In the genomic region with DNA sequence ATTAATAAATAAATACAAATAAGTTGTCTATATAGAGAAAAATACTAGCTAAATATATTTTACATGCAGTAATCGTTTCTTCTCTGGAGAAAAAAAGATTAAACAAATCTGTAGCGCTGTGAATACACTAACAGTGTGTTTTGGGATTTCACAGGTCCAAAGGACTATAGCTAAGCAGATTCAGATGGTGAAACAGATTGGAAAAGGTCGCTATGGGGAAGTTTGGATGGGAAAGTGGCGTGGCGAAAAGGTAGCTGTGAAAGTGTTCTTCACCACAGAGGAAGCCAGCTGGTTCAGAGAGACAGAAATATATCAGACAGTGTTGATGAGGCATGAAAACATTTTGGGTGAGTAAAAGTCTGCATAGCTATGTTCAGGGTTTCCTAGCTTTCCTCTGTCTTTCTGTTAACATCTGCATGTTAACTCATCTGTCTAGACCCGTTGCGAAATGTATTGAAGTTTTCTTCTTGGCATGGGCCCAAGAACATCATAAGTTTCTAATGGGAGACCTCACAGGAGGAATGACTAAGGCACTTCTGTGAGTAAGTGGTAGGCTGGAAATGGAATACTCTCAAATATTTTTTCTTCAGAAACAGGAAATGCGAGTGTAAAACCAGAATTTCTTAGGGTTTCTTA, we compare ENCODE assay signal across 8 cellular contexts.
DNase-seq lines count a peak whose midpoint lies in the region; ATAC-seq, FAIRE-seq and TF ChIP-seq lines count a peak whose summit lies in the region.

No MANE protein-coding gene starts in this region.

- H3K36me3 ChIP-seq in RWPE2 (ENCODE audit: low read depth) (no peaks in the 10 kb centered on the region), small intestine (ENCODE audit: control insufficient read depth in 2 of 2, insufficient read depth in 2 of 2, low read length in 2 of 2) (no peaks in the 10 kb centered on the region)

- H3K4me1 ChIP-seq in RWPE2 (ENCODE audit: insufficient read depth, poor library complexity, severe bottlenecking) (peaks cover 16% of the 10 kb centered on the region), foreskin keratinocyte (peaks cover 10% of the 10 kb centered on the region), small intestine (ENCODE audit: control insufficient read depth in 2 of 2, insufficient read depth in 1 of 2, low read depth in 1 of 2, low read length in 1 of 2) (no peaks in the 10 kb centered on the region)

- ATAC-seq in RWPE2 (ENCODE audit: low read depth) (peak; percentile 95), foreskin keratinocyte (peak; percentile 100), HG03159 (IDR thresholded peaks at IDR 0.05; ENCODE audit: unreplicated experiment) (no peak)

- peak; percentile 93 for DNase-seq in HCEC 1CT
- DNase-seq in RWPE2 (ENCODE audit: low spot score) = no peak
- peak; percentile 98 to 99 for DNase-seq in foreskin keratinocyte
- peak; percentile 8 for DNase-seq in small intestine
- no peak for DNase-seq in GM19240 (ENCODE audit: insufficient read length, low spot score)
- DNase-seq in NCI-H1092 (lab: John Stamatoyannopoulos, UW) = no peak
- no peak for DNase-seq in activated T-cell treated with anti-CD3 and anti-CD28 coated beads for 4 hours

- WGBS in small intestine, 3 donors = 39 to 50% (median 42%) methylated on average over 8 of the region's 8 CpGs

- H3K27ac ChIP-seq in RWPE2 (ENCODE audit: poor library complexity, severe bottlenecking) (peak overlapping the region; percentile 95), foreskin keratinocyte (peak overlapping the region; percentile 39), small intestine (ENCODE audit: low read depth in 1 of 2, low read length in 1 of 2) (no peak overlapping the region)

- TF ChIP-seq CTCF in RWPE2 (IDR thresholded peaks at IDR 0.05; ENCODE audit: poor library complexity, severe bottlenecking) = no peak
- TF ChIP-seq CTCF in foreskin keratinocyte (conservative IDR thresholded peaks at IDR 0.05) = no peak

- no peak for FAIRE-seq in small intestine (lab: Jason Lieb, UNC)

- H3K27me3 ChIP-seq in RWPE2 (ENCODE audit: insufficient read depth, poor library complexity, severe bottlenecking) (no peaks in the 10 kb centered on the region), foreskin keratinocyte (no peaks in the 10 kb centered on the region), small intestine (ENCODE audit: control insufficient read depth in 2 of 2, insufficient read depth in 2 of 2, low read length in 2 of 2) (no peaks in the 10 kb centered on the region)

- no peak overlapping the region for H3K4me3 ChIP-seq in RWPE2 (ENCODE audit: severe bottlenecking)
- no peak overlapping the region for H3K4me3 ChIP-seq in small intestine (ENCODE audit: low read depth in 1 of 2, low read length in 2 of 2)

- H3K9me3 ChIP-seq in RWPE2 (ENCODE audit: severe bottlenecking) (no peaks in the 10 kb centered on the region), small intestine (ENCODE audit: control insufficient read depth, low read depth) (no peaks in the 10 kb centered on the region)

Comparison
In these comparisons a context has a peak if more than half of its experiments do, and no peak if none do; other contexts are left out.
1. DNase-seq: peak in HCEC 1CT (single experiment), foreskin keratinocyte (2 of 2) and small intestine (single experiment); none in RWPE2 (single experiment), GM19240 (single experiment), NCI-H1092 (single experiment) and activated T-cell treated with anti-CD3 and anti-CD28 coated beads for 4 hours (single experiment).
2. H3K27ac ChIP-seq: peak in RWPE2 (single experiment) and foreskin keratinocyte (single experiment); none in small intestine (0 of 2).